In genomic region chr3:46488735-46489361, GRCh38 we compare ENCODE assay signal across 8 cellular contexts. TPM values are rescaled to one million over a fixed set of nuclear protein-coding genes. Genes with fewer than 3 reads are reported as not detected.
DNase-seq lines count a peak whose midpoint lies in the region; ATAC-seq and TF ChIP-seq lines count a peak whose summit lies in the region.

No MANE protein-coding gene starts in this region.

- H3K27me3 ChIP-seq in BLaER1 (no peaks in the 10 kb centered on the region), dorsolateral prefrontal cortex (no peaks in the 10 kb centered on the region), lung (ENCODE audit: control insufficient read depth, insufficient read depth) (no peaks in the 10 kb centered on the region)

- POLR2A ChIA-PET in activated CD4-positive, alpha-beta memory T cell treated with anti-CD3 and anti-CD28 coated beads for 36 hours (lab: Charles Lee), result interaction anchor here (1.2 kb wide), 2 partner anchors 119 to 141 kb away, joined by 4 read pairs; no protein-coding TSS in a partner anchor

- H3K27ac Mint-ChIP-seq in activated CD4-positive, alpha-beta memory T cell treated with anti-CD3 and anti-CD28 coated beads for 36 hours, result no peak overlapping the region

- H3K4me3 ChIP-seq in BLaER1 (no peak overlapping the region; the same call in 1 of the 2 replicates), dorsolateral prefrontal cortex (peak overlapping the region in 23 of 59 donors; percentile 10 to 48 (median 33)), lung (no peak overlapping the region)

- H3K4me1 Mint-ChIP-seq in activated CD4-positive, alpha-beta memory T cell treated with anti-CD3 and anti-CD28 coated beads for 36 hours (ENCODE audit: low read depth), result peaks cover 11% of the 10 kb centered on the region

- peak overlapping the region; percentile 81 for H3K4me2 ChIP-seq in BLaER1

- no peaks in the 10 kb centered on the region for H4K20me1 ChIP-seq in BLaER1

- intact Hi-C loops in activated CD4-positive, alpha-beta memory T cell treated with anti-CD3 and anti-CD28 coated beads for 36 hours (cut with micrococcal nuclease), result loop anchor here (1.0 to 5.0 kb wide), 4 partner anchors 48 to 208 kb away; no protein-coding TSS in a partner anchor
- intact Hi-C loops in dorsolateral prefrontal cortex (cut with DNase I), result loop anchor here (1.0 to 5.0 kb wide), 4 partner anchors 73 to 418 kb away; no protein-coding TSS in a partner anchor

- 11% methylated on average over 26 of the region's 26 CpGs for WGBS in lung, 2 donors

- H3K4me3 Mint-ChIP-seq in activated CD4-positive, alpha-beta memory T cell treated with anti-CD3 and anti-CD28 coated beads for 36 hours, result peak overlapping the region; percentile 21

- H3K36me3 Mint-ChIP-seq in activated CD4-positive, alpha-beta memory T cell treated with anti-CD3 and anti-CD28 coated beads for 36 hours, result no peaks in the 10 kb centered on the region

- H3K27ac ChIP-seq in BLaER1, result peak overlapping the region; percentile 62
- H3K27ac ChIP-seq in dorsolateral prefrontal cortex, result peak overlapping the region in 2 of 59 donors; percentile 17 to 61
- no peak overlapping the region for H3K27ac ChIP-seq in lung (ENCODE audit: low read depth in 1 of 2, low read length in 1 of 2)

- H3K4me1 ChIP-seq in BLaER1 (peaks cover 48% of the 10 kb centered on the region), lung (ENCODE audit: control insufficient read depth in 2 of 2, insufficient read depth in 2 of 2, low read length in 2 of 2) (no peaks in the 10 kb centered on the region)

- no peaks in the 10 kb centered on the region for H3K27me3 Mint-ChIP-seq in activated CD4-positive, alpha-beta memory T cell treated with anti-CD3 and anti-CD28 coated beads for 36 hours

- no peaks in the 10 kb centered on the region for H3K36me3 ChIP-seq in BLaER1
- H3K36me3 ChIP-seq in lung (ENCODE audit: control insufficient read depth in 2 of 2, insufficient read depth in 2 of 2, low read length in 2 of 2), result no peaks in the 10 kb centered on the region

- peak; percentile 29 to 99 (median 95) for TF ChIP-seq CTCF in dorsolateral prefrontal cortex (IDR thresholded peaks at IDR 0.05 in 54 of 56, conservative IDR thresholded peaks at IDR 0.05 in 2 of 56; ENCODE audit: low read depth in 1 of 56, partially characterized antibody in 56 of 56)
- peak; percentile 100 for TF ChIP-seq CTCF in lung (IDR thresholded peaks at IDR 0.05; ENCODE audit: control extremely low read depth, extremely low read depth)

- DNase-seq in NCI-H82 treated with DMSO at 0.1 percent for 48 hours (lab: John Stamatoyannopoulos, UW; ENCODE audit: unreplicated experiment) (peak; percentile 67), dorsolateral prefrontal cortex (peak; percentile 79 to 91 (median 86)), lung (ENCODE audit: low spot score) (peak; percentile 95)
- DNase-seq in activated CD4-positive, alpha-beta memory T cell treated with anti-CD3 and anti-CD28 coated beads for 36 hours, result peak; percentile 96
- DNase-seq in stimulated activated CD8-positive, alpha-beta memory T cell treated with anti-CD3 and anti-CD28 coated beads, Interleukin-12 subunit alpha, Interleukin-12 subunit beta, amount 100 ng/mL, for 1 hour (ENCODE audit: low read depth), result peak; percentile 88

- CTCF ChIA-PET in activated CD4-positive, alpha-beta memory T cell treated with anti-CD3 and anti-CD28 coated beads for 36 hours (lab: Charles Lee), result interaction anchor here (0.6 to 7.0 kb wide), 83 partner anchors 9 to 1522 kb away, joined by 3 to 250 read pairs (median 5); partner anchors contain the start of genes ALS2CL, CCR1, CCR5AS and CCRL2

- H3K9ac ChIP-seq in BLaER1, result no peak overlapping the region

- peak; percentile 96 for ATAC-seq in GM19351 (IDR thresholded peaks at IDR 0.05; ENCODE audit: unreplicated experiment)
- peak; percentile 89 for ATAC-seq in HG03457 (IDR thresholded peaks at IDR 0.05; ENCODE audit: unreplicated experiment)
- ATAC-seq in lung (ENCODE audit: insufficient read depth, low FRiP score), result peak; percentile 96

- H3K9me3 ChIP-seq in BLaER1 (no peaks in the 10 kb centered on the region), lung (ENCODE audit: control insufficient read depth in 2 of 2, insufficient read depth in 1 of 2, low read length in 1 of 2) (no peaks in the 10 kb centered on the region)

- H3K9me3 Mint-ChIP-seq in activated CD4-positive, alpha-beta memory T cell treated with anti-CD3 and anti-CD28 coated beads for 36 hours, result no peaks in the 10 kb centered on the region

RNA-seq across cellular contexts. Expression of gene RTP3, which starts 8.9 kb away (rescaled TPM):
- not detected for total RNA-seq in activated CD4-positive, alpha-beta memory T cell treated with anti-CD3 and anti-CD28 coated beads for 36 hours
- total RNA-seq in dorsolateral prefrontal cortex (not detected), lung (not detected)
- polyA plus RNA-seq in lung, result not detected

RNA-seq across cellular contexts. Expression of gene LTF, which starts 24.1 kb away (rescaled TPM):
- total RNA-seq in activated CD4-positive, alpha-beta memory T cell treated with anti-CD3 and anti-CD28 coated beads for 36 hours, result not detected
- total RNA-seq in dorsolateral prefrontal cortex (10 to 100 TPM in 8 of 120 experiments, 1 to 10 TPM in 76, under 1 TPM in 28, not detected in 8; 0.21 to 56.0 (median 2.4) TPM), lung (100 to 1,000 TPM; 102 to 188 TPM)
- 10 to 100 TPM; 12.9 to 99.4 TPM for polyA plus RNA-seq in lung
